ENCODE assay signal across 1 cellular context in genomic region chr19:49157445-49158224, GRCh38.
A peak's percentile ranks its signal among the peaks of the same experiment; 100 is the strongest.
TF ChIP-seq lines count a peak whose summit lies in the region.

TRPM4 (plus strand) TSS chr19:49157792; CDS start chr19:49157867, 75 bp downstream.

TF ChIP-seq in K562, 482 proteins besides CTCF, POLR2A, EP300 and RAD21 (continued from another document and continues in another):
- peak in 1 of 2 experiments; percentile 85 for TF ChIP-seq E2F6 (IDR thresholded peaks at IDR 0.05; ENCODE audit: borderline replicate concordance in 1 of 2, extremely low read depth in 1 of 2, insufficient read depth in 1 of 2, insufficient read length in 1 of 2, low read depth in 1 of 2, low read length in 1 of 2, poor library complexity in 1 of 2, severe bottlenecking in 1 of 2)
- TF ChIP-seq KLF10 (CRISPR knock-in tag; IDR thresholded peaks at IDR 0.05): 0 out of 2 replicates have a peak, but pooled peaks have one; percentile 34
- TF ChIP-seq POLR2B (IDR thresholded peaks at IDR 0.05; ENCODE audit: low read depth, partially characterized antibody): peak; percentile 87
- peak; percentile 16 to 42; a peak in 1 of 4 replicates for TF ChIP-seq HDAC1 (IDR thresholded peaks at IDR 0.05)
- peak; percentile 51; the same call in 1 of the 2 replicates for TF ChIP-seq BCOR (IDR thresholded peaks at IDR 0.05)
- TF ChIP-seq ZFP36 (IDR thresholded peaks at IDR 0.05; ENCODE audit: low read depth, low read length, partially characterized antibody): peak; percentile 9
- TF ChIP-seq NFIC (IDR thresholded peaks at IDR 0.05): peak; percentile 40
- TF ChIP-seq TBP (optimal IDR thresholded peaks at IDR 0.05; ENCODE audit: low read depth, low read length): peak; percentile 85
- no peak for TF ChIP-seq CREB5 (CRISPR knock-in tag; IDR thresholded peaks at IDR 0.05)
- no peak for TF ChIP-seq NR2C2 (CRISPR knock-in tag; IDR thresholded peaks at IDR 0.05)
- TF ChIP-seq NR2C2 (tag; IDR thresholded peaks at IDR 0.05): peak; percentile 68
- peak; percentile 86 for TF ChIP-seq TAF1 (IDR thresholded peaks at IDR 0.05; ENCODE audit: control insufficient read depth, extremely low read depth, insufficient read depth, low read length, severe bottlenecking)
- TF ChIP-seq SREBF1 (IDR thresholded peaks at IDR 0.05; ENCODE audit: borderline replicate concordance, low read depth, low read length): no peak
- peak; percentile 70; the same call in 1 of the 2 replicates for TF ChIP-seq SMARCE1 (IDR thresholded peaks at IDR 0.05)
- TF ChIP-seq PTRF (tag; IDR thresholded peaks at IDR 0.05): no peak
- no peak for TF ChIP-seq CLOCK (CRISPR knock-in tag; IDR thresholded peaks at IDR 0.05; ENCODE audit: borderline replicate concordance)
- TF ChIP-seq CTBP1 (IDR thresholded peaks at IDR 0.05; ENCODE audit: borderline replicate concordance): peak; percentile 34; the same call in 1 of the 2 replicates
- 0 out of 2 replicates have a peak, but pooled peaks have one; percentile 17 for TF ChIP-seq MXI1 (IDR thresholded peaks at IDR 0.05; ENCODE audit: low read depth, low read length)
- peak; percentile 66 for TF ChIP-seq SMAD1 (IDR thresholded peaks at IDR 0.05; ENCODE audit: low read depth, low read length, partially characterized antibody)
- TF ChIP-seq NFE2 (IDR thresholded peaks at IDR 0.05; ENCODE audit: low read depth): no peak
- TF ChIP-seq OTX1 (CRISPR knock-in tag; IDR thresholded peaks at IDR 0.05): peak; percentile 51; the same call in 1 of the 2 replicates
- 0 out of 2 replicates have a peak, but pooled peaks have one; percentile 33 for TF ChIP-seq KDM2B (CRISPR knock-in tag; IDR thresholded peaks at IDR 0.05)
- peak; percentile 94 for TF ChIP-seq RBFOX2 (IDR thresholded peaks at IDR 0.05; ENCODE audit: low read depth, low read length)
- no peak; the same call in 1 of the 2 replicates for TF ChIP-seq ZBED1 (IDR thresholded peaks at IDR 0.05)
- TF ChIP-seq IFI16 (CRISPR knock-in tag; IDR thresholded peaks at IDR 0.05): no peak
- TF ChIP-seq SP1 (CRISPR knock-in tag; IDR thresholded peaks at IDR 0.05): peak; percentile 50; the same call in 1 of the 2 replicates
- peak; percentile 83 for TF ChIP-seq DPF2 (IDR thresholded peaks at IDR 0.05)
- peak; percentile 78 for TF ChIP-seq PCBP1 (IDR thresholded peaks at IDR 0.05; ENCODE audit: low read depth, low read length, poor library complexity, severe bottlenecking)
- peak; percentile 6 for TF ChIP-seq CTCFL (IDR thresholded peaks at IDR 0.05; ENCODE audit: borderline replicate concordance, insufficient read depth, low read depth, low read length, poor library complexity, severe bottlenecking)
- TF ChIP-seq NBN (IDR thresholded peaks at IDR 0.05; ENCODE audit: low read depth): 0 out of 2 replicates have a peak, but pooled peaks have one; percentile 17
- TF ChIP-seq SAP30 (IDR thresholded peaks at IDR 0.05; ENCODE audit: borderline replicate concordance, insufficient read depth, low read depth, low read length, poor library complexity, severe bottlenecking): peak; percentile 11
- TF ChIP-seq POLR2AphosphoS5 (IDR thresholded peaks at IDR 0.05; ENCODE audit: control insufficient read depth, insufficient read depth, low read depth, low read length): peak; percentile 91
- TF ChIP-seq XRCC4 (IDR thresholded peaks at IDR 0.05; ENCODE audit: extremely low read depth, insufficient read depth, insufficient read length): no peak
- peak; percentile 28; the same call in 1 of the 2 replicates for TF ChIP-seq MTA2 (IDR thresholded peaks at IDR 0.05; ENCODE audit: low read depth)
- TF ChIP-seq MYC (IDR thresholded peaks at IDR 0.05; ENCODE audit: low read depth, low read length): peak; percentile 52
- TF ChIP-seq MYC (CRISPR knock-in tag; IDR thresholded peaks at IDR 0.05; ENCODE audit: borderline replicate concordance, low read depth): no peak
- no peak for TF ChIP-seq ZNF280B (CRISPR knock-in tag; IDR thresholded peaks at IDR 0.05)
- TF ChIP-seq SMAD4 (CRISPR knock-in tag; conservative IDR thresholded peaks at IDR 0.05): peak; percentile 70; the same call in 1 of the 2 replicates
- peak; percentile 41; the same call in 1 of the 2 replicates for TF ChIP-seq CREM (IDR thresholded peaks at IDR 0.05; ENCODE audit: low read depth)
- TF ChIP-seq PHB (CRISPR knock-in tag; IDR thresholded peaks at IDR 0.05): peak; percentile 31; the same call in 1 of the 2 replicates
- TF ChIP-seq ZNF12 (CRISPR knock-in tag; IDR thresholded peaks at IDR 0.05): peak; percentile 74; the same call in 1 of the 2 replicates
- peak in 1 of 2 experiments; percentile 49; a peak in 2 of 4 replicates for TF ChIP-seq TRIM24 (IDR thresholded peaks at IDR 0.05)
- no peak for TF ChIP-seq E2F5 (CRISPR knock-in tag; IDR thresholded peaks at IDR 0.05)
- TF ChIP-seq LARP7 (IDR thresholded peaks at IDR 0.05): peak; percentile 33; the same call in 1 of the 2 replicates
- TF ChIP-seq E4F1 (CRISPR knock-in tag; IDR thresholded peaks at IDR 0.05; ENCODE audit: borderline replicate concordance): no peak
- 0 out of 2 replicates have a peak, but pooled peaks have one; percentile 54 for TF ChIP-seq ZNF583 (CRISPR knock-in tag; IDR thresholded peaks at IDR 0.05)
- peak; percentile 93 for TF ChIP-seq SUPT5H (IDR thresholded peaks at IDR 0.05)
- 0 out of 2 replicates have a peak, but pooled peaks have one; percentile 61 for TF ChIP-seq ATF6 (CRISPR knock-in tag; IDR thresholded peaks at IDR 0.05)
- TF ChIP-seq POLR2G (IDR thresholded peaks at IDR 0.05; ENCODE audit: low read depth, low read length): peak; percentile 98
- peak; percentile 54; the same call in 1 of the 2 replicates for TF ChIP-seq PML (IDR thresholded peaks at IDR 0.05; ENCODE audit: low read length)
- no peak for TF ChIP-seq NCOA1 (IDR thresholded peaks at IDR 0.05; ENCODE audit: low read depth)
- no peak for TF ChIP-seq ELK3 (CRISPR knock-in tag; IDR thresholded peaks at IDR 0.05)
- peak; percentile 52 for TF ChIP-seq HNRNPLL (IDR thresholded peaks at IDR 0.05; ENCODE audit: low read depth, low read length, poor library complexity, severe bottlenecking)
